In the genomic region with DNA sequence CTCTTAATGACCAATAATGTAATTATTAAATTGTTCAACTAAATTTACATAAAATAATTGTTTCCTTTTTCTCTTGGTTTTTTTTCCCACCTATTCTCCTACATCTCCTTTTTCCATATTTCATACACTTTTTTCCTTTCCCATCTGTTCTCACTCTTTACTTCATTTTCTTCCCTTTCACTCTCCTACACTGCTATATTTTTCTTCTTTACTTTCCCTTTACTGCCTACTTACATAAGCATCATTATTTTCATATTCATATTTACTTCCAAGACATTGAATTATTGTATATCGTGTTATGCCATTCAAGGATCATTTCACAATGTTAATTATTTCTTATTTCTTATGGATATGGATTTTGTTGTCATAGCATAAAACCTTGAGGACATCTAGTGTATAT, we compare ENCODE assay signal across 21 cellular contexts.
DNase-seq lines count a peak whose midpoint lies in the region; ATAC-seq, FAIRE-seq and TF ChIP-seq lines count a peak whose summit lies in the region.
"Had no signal": no experiment of that assay in that cellular context is flagged by ENCODE, and none has a peak within 500 bp of the region (broad histone marks: within the 10 kb centered on the region; RNA-seq: fewer than 3 reads in every experiment).

No MANE protein-coding gene starts in this region.

- BruUV-seq in HepG2 (replicated peaks; lab: Mats Ljungman, UMichigan), result no TSS peak

- peaks cover 3% of the 10 kb centered on the region for H3K9me3 Mint-ChIP-seq in chondrocyte (ENCODE audit: low read depth)
- H3K9me3 Mint-ChIP-seq in progenitor cell of endocrine pancreas (ENCODE audit: low read depth), result peaks cover 7% of the 10 kb centered on the region
- peaks cover 8% of the 10 kb centered on the region for H3K9me3 Mint-ChIP-seq in HFFc6

- H3K79me2 ChIP-seq in HepG2 (ENCODE audit: insufficient read depth, low read length), result no peaks in the 10 kb centered on the region

- ATAC-seq in HepG2, result no peak
- no peak for ATAC-seq in right lobe of liver

- H3K27me3 ChIP-seq in HepG2 (ENCODE audit: control insufficient read depth in 1 of 2, insufficient read depth in 2 of 2, low read length in 2 of 2) (no peaks in the 10 kb centered on the region), right lobe of liver (no peaks in the 10 kb centered on the region)
- H3K27me3 ChIP-seq: BE2C, BLaER1 had no signal

- no peak overlapping the region for H3K27ac ChIP-seq in HepG2 (ENCODE audit: extremely low read length, insufficient read depth, low read length)
- H3K27ac ChIP-seq in right lobe of liver, result no peak overlapping the region
- H3K27ac ChIP-seq: 22Rv1, BLaER1 had no signal

- H3K4me3 Mint-ChIP-seq in chondrocyte (ENCODE audit: unreplicated experiment), result no peak overlapping the region
- no peak overlapping the region for H3K4me3 Mint-ChIP-seq in progenitor cell of endocrine pancreas (ENCODE audit: low read depth)
- no peak overlapping the region for H3K4me3 Mint-ChIP-seq in HFFc6
- H3K4me3 Mint-ChIP-seq: CD14-positive monocyte; CD4-positive, alpha-beta memory T cell; CD4-positive, CD25-positive, alpha-beta regulatory T cell; CD8-positive, alpha-beta memory T cell had no signal

- H3K27me3 Mint-ChIP-seq in chondrocyte (ENCODE audit: low read depth) (no peaks in the 10 kb centered on the region), progenitor cell of endocrine pancreas (no peaks in the 10 kb centered on the region), HFFc6 (ENCODE audit: insufficient read depth) (no peaks in the 10 kb centered on the region)
- H3K27me3 Mint-ChIP-seq: CD4-positive, alpha-beta memory T cell; CD4-positive, CD25-positive, alpha-beta regulatory T cell; CD8-positive, alpha-beta memory T cell had no signal

- TF ChIP-seq EP300 in HepG2 (IDR thresholded peaks at IDR 0.05; ENCODE audit: low read depth in 2 of 2, low read length in 2 of 2), result no peak
- no peak for TF ChIP-seq EP300 in HepG2 (CRISPR knock-in tag; IDR thresholded peaks at IDR 0.05; ENCODE audit: borderline replicate concordance)

- H3K27ac Mint-ChIP-seq in chondrocyte (ENCODE audit: unreplicated experiment), result no peak overlapping the region
- H3K27ac Mint-ChIP-seq in progenitor cell of endocrine pancreas, result peak overlapping the region; percentile 7
- H3K27ac Mint-ChIP-seq in HFFc6, result no peak overlapping the region
- H3K27ac Mint-ChIP-seq: CD4-positive, alpha-beta memory T cell; CD4-positive, CD25-positive, alpha-beta regulatory T cell had no signal

- WGBS in HepG2 (ENCODE audit: low lambda C conversion rate), result 2% methylated on average over 1 of the region's 1 CpG
- 50% methylated on average over 1 of the region's 1 CpG for WGBS in right lobe of liver (ENCODE audit: insufficient coverage, low coverage, low lambda C conversion rate, missing lambda C conversion rate)

- no peak for TF ChIP-seq RAD21 in HepG2 (CRISPR knock-in tag; IDR thresholded peaks at IDR 0.05)

- intact Hi-C loops in HepG2 (cut with micrococcal nuclease; ENCODE audit: unreplicated experiment), result no loop called here
- intact Hi-C loops in right lobe of liver (cut with DNase I), result no loop called here

- DNase-seq in HepG2 (ENCODE audit: low spot score) (no peak), right lobe of liver (no peak), chondrocyte (ENCODE audit: low spot score) (no peak), progenitor cell of endocrine pancreas (ENCODE audit: low spot score, unreplicated experiment) (no peak), HFFc6 (no peak), D721Med (ENCODE audit: insufficient read length, low spot score) (no peak)
- DNase-seq: ACHN; BE2C; C1 segment of cervical spinal cord; CD4-positive, alpha-beta memory T cell; CD4-positive, CD25-positive, alpha-beta regulatory T cell; CD8-positive, alpha-beta memory T cell; COR-L47; DMS79 treated with DMSO at 0.1 percent for 48 hours; GF-D8 had no signal

- POLR2A ChIA-PET in HepG2 (lab: Yijun Ruan, JAX), result no interaction called here

- H3K4me3 ChIP-seq in HepG2 (replicated peaks in 1 of 3; ENCODE audit: insufficient read depth in 1 of 3, low read depth in 2 of 3, low read length in 3 of 3) (no peak overlapping the region), right lobe of liver (no peak overlapping the region)
- H3K4me3 ChIP-seq: BLaER1 had no signal

- in situ Hi-C loops in HepG2 (cut with HindIII; ENCODE audit: extremely low pct_ligation_motif_present, low pct_unique_long_range_greater_than_20kb), result no loop called here

- TF ChIP-seq CTCF in HepG2 (CRISPR knock-in tag; IDR thresholded peaks at IDR 0.05) (no peak), right lobe of liver (IDR thresholded peaks at IDR 0.05) (no peak), chondrocyte (IDR thresholded peaks at IDR 0.05) (peak; percentile 23), progenitor cell of endocrine pancreas (IDR thresholded peaks at IDR 0.05; ENCODE audit: unreplicated experiment) (no peak), HFFc6 (IDR thresholded peaks at IDR 0.05) (no peak), D721Med (IDR thresholded peaks at IDR 0.05; ENCODE audit: insufficient read depth, missing control alignments) (no peak)

- H3K4me2 ChIP-seq in HepG2 (ENCODE audit: low read depth, low read length), result no peak overlapping the region
- H3K4me2 ChIP-seq: BLaER1 had no signal

- H3K36me3 Mint-ChIP-seq in chondrocyte (ENCODE audit: low read depth) (no peaks in the 10 kb centered on the region), progenitor cell of endocrine pancreas (ENCODE audit: insufficient read depth) (no peaks in the 10 kb centered on the region), HFFc6 (ENCODE audit: low read depth) (no peaks in the 10 kb centered on the region)
- H3K36me3 Mint-ChIP-seq: CD14-positive monocyte; CD4-positive, alpha-beta memory T cell; CD4-positive, CD25-positive, alpha-beta regulatory T cell; CD8-positive, alpha-beta memory T cell had no signal

- FAIRE-seq in HepG2 (lab: Jason Lieb, UNC), result no peak
- FAIRE-seq in D721Med (lab: Jason Lieb, UNC), result no peak
- FAIRE-seq: G401.6, GM12891, GM19239 had no signal

- H3K4me1 Mint-ChIP-seq in chondrocyte (ENCODE audit: low read depth), result peaks cover 4% of the 10 kb centered on the region
- H3K4me1 Mint-ChIP-seq in progenitor cell of endocrine pancreas (ENCODE audit: low read depth), result peaks cover 31% of the 10 kb centered on the region
- H3K4me1 Mint-ChIP-seq in HFFc6 (ENCODE audit: low read depth), result no peaks in the 10 kb centered on the region
- H3K4me1 Mint-ChIP-seq: CD14-positive monocyte; CD4-positive, alpha-beta memory T cell; CD4-positive, CD25-positive, alpha-beta regulatory T cell; CD8-positive, alpha-beta memory T cell had no signal

- H3K36me3 ChIP-seq in HepG2 (replicated peaks in 1 of 2; ENCODE audit: control insufficient read depth in 1 of 2, insufficient read depth in 2 of 2, low read length in 2 of 2) (no peaks in the 10 kb centered on the region), right lobe of liver (no peaks in the 10 kb centered on the region)
- H3K36me3 ChIP-seq: BE2C, BLaER1 had no signal

- H3K9me3 ChIP-seq in HepG2 (ENCODE audit: low read length) (no peaks in the 10 kb centered on the region), right lobe of liver (no peaks in the 10 kb centered on the region)
- H3K9me3 ChIP-seq: BE2C, BLaER1 had no signal

- no peak overlapping the region for H2AFZ ChIP-seq in HepG2 (ENCODE audit: low read length)

- H3K9ac ChIP-seq in HepG2 (ENCODE audit: insufficient read depth, low read depth, low read length), result no peak overlapping the region
- H3K9ac ChIP-seq: BLaER1 had no signal

- peaks cover 13% of the 10 kb centered on the region for H3K4me1 ChIP-seq in HepG2 (ENCODE audit: insufficient read depth, low read length)
- no peaks in the 10 kb centered on the region for H3K4me1 ChIP-seq in right lobe of liver
- H3K4me1 ChIP-seq: BE2C had no signal

- CTCF ChIA-PET in HepG2 (lab: Yijun Ruan, JAX; ENCODE audit: low intra/inter-chr PET ratio, low total read pairs), result no interaction called here

- no peak for TF ChIP-seq POLR2A in HepG2 (IDR thresholded peaks at IDR 0.05; ENCODE audit: insufficient read depth in 1 of 2, low read depth in 2 of 2, low read length in 2 of 2)
- TF ChIP-seq POLR2A in right lobe of liver (IDR thresholded peaks at IDR 0.05), result no peak

- H4K20me1 ChIP-seq in HepG2 (ENCODE audit: insufficient read depth, low read length), result no peaks in the 10 kb centered on the region
- H4K20me1 ChIP-seq: BLaER1 had no signal

TF ChIP-seq in HepG2, 621 proteins besides CTCF, POLR2A, EP300 and RAD21:
- TF ChIP-seq ATM (IDR thresholded peaks at IDR 0.05; ENCODE audit: borderline replicate concordance), result no peak
- peak; percentile 36 for TF ChIP-seq HNRNPK (IDR thresholded peaks at IDR 0.05; ENCODE audit: low read depth, low read length, poor library complexity, severe bottlenecking)
- peak; percentile 84 for TF ChIP-seq SRSF9 (IDR thresholded peaks at IDR 0.05; ENCODE audit: borderline replicate concordance, insufficient read depth, low read depth, low read length, poor library complexity, severe bottlenecking)
- TF ChIP-seq, protein P1, sequence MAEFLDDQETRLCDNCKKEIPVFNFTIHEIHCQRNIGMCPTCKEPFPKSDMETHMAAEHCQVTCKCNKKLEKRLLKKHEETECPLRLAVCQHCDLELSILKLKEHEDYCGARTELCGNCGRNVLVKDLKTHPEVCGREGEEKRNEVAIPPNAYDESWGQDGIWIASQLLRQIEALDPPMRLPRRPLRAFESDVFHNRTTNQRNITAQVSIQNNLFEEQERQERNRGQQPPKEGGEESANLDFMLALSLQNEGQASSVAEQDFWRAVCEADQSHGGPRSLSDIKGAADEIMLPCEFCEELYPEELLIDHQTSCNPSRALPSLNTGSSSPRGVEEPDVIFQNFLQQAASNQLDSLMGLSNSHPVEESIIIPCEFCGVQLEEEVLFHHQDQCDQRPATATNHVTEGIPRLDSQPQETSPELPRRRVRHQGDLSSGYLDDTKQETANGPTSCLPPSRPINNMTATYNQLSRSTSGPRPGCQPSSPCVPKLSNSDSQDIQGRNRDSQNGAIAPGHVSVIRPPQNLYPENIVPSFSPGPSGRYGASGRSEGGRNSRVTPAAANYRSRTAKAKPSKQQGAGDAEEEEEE (CRISPR knock-in tag; IDR thresholded peaks at IDR 0.05; ENCODE audit: borderline replicate concordance), result no peak
